ENCODE assay signal across 11 cellular contexts in the genomic region with DNA sequence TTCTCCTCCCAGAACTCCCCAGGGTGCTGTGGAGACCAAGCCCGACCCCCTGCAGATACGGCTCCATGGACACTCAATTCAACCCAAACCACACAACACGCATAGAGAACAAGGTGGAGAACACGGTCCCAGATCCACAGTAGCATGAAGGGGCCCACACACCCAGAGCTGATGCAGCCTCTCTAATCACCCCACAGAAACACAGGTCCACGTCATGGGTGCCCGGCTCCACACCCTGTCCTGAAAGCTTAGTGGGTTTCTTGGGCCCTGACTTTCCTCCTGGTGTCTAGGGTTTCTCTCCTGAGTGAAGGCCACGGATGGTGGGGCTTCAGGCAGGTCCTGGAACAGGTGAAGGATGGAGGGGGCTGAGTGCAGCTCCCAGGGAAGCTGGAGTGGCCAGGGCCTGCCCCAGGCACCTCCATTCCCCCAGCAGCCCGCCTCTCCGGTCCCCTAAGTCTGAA. TPM values are rescaled to one million over a fixed set of nuclear protein-coding genes. Genes with fewer than 3 reads are reported as not detected.
DNase-seq lines count a peak whose midpoint lies in the region; ATAC-seq and TF ChIP-seq lines count a peak whose summit lies in the region.
"Had no signal": no experiment of that assay in that cellular context is flagged by ENCODE, and none has a peak within 500 bp of the region (broad histone marks: within the 10 kb centered on the region; RNA-seq: fewer than 3 reads in every experiment).

No MANE protein-coding gene starts in this region.

- H3K4me1 Mint-ChIP-seq in activated T-cell treated with anti-CD3 and anti-CD28 coated beads, Interleukin-2, amount 50 U/mL, for 72 hours (ENCODE audit: low read depth), result peaks cover 49% of the 10 kb centered on the region
- peaks cover 13% of the 10 kb centered on the region for H3K4me1 Mint-ChIP-seq in T-helper 17 cell

- no peak for TF ChIP-seq RAD21 in liver (IDR thresholded peaks at IDR 0.05)

- peak overlapping the region; percentile 29 to 71 for H3K27ac ChIP-seq in liver (ENCODE audit: low read depth in 1 of 2, low read length in 2 of 2)
- peak overlapping the region; percentile 1 to 61 for H3K27ac ChIP-seq in tibial artery

- DNase-seq in activated T-cell treated with anti-CD3 and anti-CD28 coated beads, Interleukin-2, amount 50 U/mL, for 72 hours, result no peak
- no peak for DNase-seq in activated T-cell treated with anti-CD3 and anti-CD28 coated beads, Interleukin-2, amount 50 U/mL, for 48 hours
- no peak for DNase-seq in T-helper 17 cell
- DNase-seq in tibial artery, result peak in 1 of 2 donors; percentile 67
- DNase-seq in SIG-M5 (lab: John Stamatoyannopoulos, UW), result no peak
- no peak for DNase-seq in NCI-H524 treated with DMSO at 0.1 percent for 48 hours (lab: John Stamatoyannopoulos, UW)
- DNase-seq in hepatic stellate cell (ENCODE audit: low spot score), result no peak
- DNase-seq: activated CD4-positive, alpha-beta T cell treated with anti-CD3 and anti-CD28 coated beads, Interleukin-2, amount 50 U/mL, for 1 hour; mesendoderm; NCI-H446 treated with DMSO at 0.1 percent for 48 hours had no signal

- H3K36me3 ChIP-seq in liver (ENCODE audit: control insufficient read depth in 4 of 4, insufficient read depth in 3 of 4, low read depth in 1 of 4, low read length in 3 of 4) (peaks cover 0 to 1% (median 0%) of the 10 kb centered on the region in 4 donors), tibial artery (no peaks in the 10 kb centered on the region)

- intact Hi-C loops in tibial artery (cut with DNase I; ENCODE audit: low total_unique reads), result no loop called here

- no peaks in the 10 kb centered on the region for H3K9me3 ChIP-seq in T-helper 17 cell (ENCODE audit: control insufficient read depth, low read length, poor library complexity, severe bottlenecking)
- no peaks in the 10 kb centered on the region for H3K9me3 ChIP-seq in liver (ENCODE audit: control insufficient read depth in 4 of 4, low read length in 3 of 4)
- H3K9me3 ChIP-seq in tibial artery, result no peaks in the 10 kb centered on the region

- no peaks in the 10 kb centered on the region for H3K9me3 Mint-ChIP-seq in activated T-cell treated with anti-CD3 and anti-CD28 coated beads, Interleukin-2, amount 50 U/mL, for 72 hours

- no peaks in the 10 kb centered on the region for H3K27me3 Mint-ChIP-seq in activated T-cell treated with anti-CD3 and anti-CD28 coated beads, Interleukin-2, amount 50 U/mL, for 72 hours (ENCODE audit: low read depth)
- H3K27me3 Mint-ChIP-seq in T-helper 17 cell, result no peaks in the 10 kb centered on the region

- no peak for ATAC-seq in activated T-cell treated with anti-CD3 and anti-CD28 coated beads, Interleukin-2, amount 50 U/mL, for 72 hours (replicated peaks in 1 of 2)
- no peak for ATAC-seq in T-helper 17 cell

- H3K9ac ChIP-seq in liver (ENCODE audit: low read depth in 1 of 2, low read length in 2 of 2), result peak overlapping the region; percentile 4 to 91

- H3K27ac Mint-ChIP-seq in activated T-cell treated with anti-CD3 and anti-CD28 coated beads, Interleukin-2, amount 50 U/mL, for 72 hours, result peak overlapping the region; percentile 95
- peak overlapping the region; percentile 93 for H3K27ac Mint-ChIP-seq in T-helper 17 cell

- WGBS in liver, result 84% methylated on average over 9 of the region's 9 CpGs

- no peak for TF ChIP-seq CTCF in liver (IDR thresholded peaks at IDR 0.05; ENCODE audit: low read depth, low read length, missing input control)
- no peak for TF ChIP-seq CTCF in tibial artery (IDR thresholded peaks at IDR 0.05)

- H3K27me3 ChIP-seq in liver (ENCODE audit: control insufficient read depth in 4 of 4, insufficient read depth in 4 of 4, low read length in 3 of 4), result no peaks in the 10 kb centered on the region
- no peaks in the 10 kb centered on the region for H3K27me3 ChIP-seq in tibial artery

- H3K4me3 Mint-ChIP-seq in activated T-cell treated with anti-CD3 and anti-CD28 coated beads, Interleukin-2, amount 50 U/mL, for 72 hours, result peak overlapping the region; percentile 82 to 90
- peak overlapping the region; percentile 88 for H3K4me3 Mint-ChIP-seq in T-helper 17 cell

- peak overlapping the region in 1 of 3 donors; percentile 76 for H3K4me3 ChIP-seq in liver (ENCODE audit: low read depth in 1 of 3, low read length in 3 of 3)
- H3K4me3 ChIP-seq in tibial artery, result peak overlapping the region; percentile 27 to 34

- H3K4me1 ChIP-seq in liver (ENCODE audit: control insufficient read depth in 4 of 4, insufficient read depth in 4 of 4, low read length in 3 of 4) (peaks cover 16 to 41% (median 35%) of the 10 kb centered on the region in 4 donors), tibial artery (peaks cover 0 to 20% (median 9%) of the 10 kb centered on the region in 4 donors)

- no peaks in the 10 kb centered on the region for H3K36me3 Mint-ChIP-seq in activated T-cell treated with anti-CD3 and anti-CD28 coated beads, Interleukin-2, amount 50 U/mL, for 72 hours (ENCODE audit: insufficient read depth in 2 of 2)
- H3K36me3 Mint-ChIP-seq in T-helper 17 cell (ENCODE audit: low read depth), result no peaks in the 10 kb centered on the region

TF ChIP-seq in liver, 16 proteins besides CTCF, POLR2A, EP300 and RAD21:
- TF ChIP-seq RXRA (IDR thresholded peaks at IDR 0.05) (no peak), HNF4A (conservative IDR thresholded peaks at IDR 0.05) (no peak), YY1 (IDR thresholded peaks at IDR 0.05) (no peak), HNF4G (IDR thresholded peaks at IDR 0.05) (no peak), TAF1 (conservative IDR thresholded peaks at IDR 0.05) (no peak), SP1 (IDR thresholded peaks at IDR 0.05) (no peak), FOXA2 (IDR thresholded peaks at IDR 0.05) (no peak), EGR1 (IDR thresholded peaks at IDR 0.05; ENCODE audit: low read depth in 2 of 2) (no peak), JUND (IDR thresholded peaks at IDR 0.05) (no peak)
- TF ChIP-seq, protein P1, sequence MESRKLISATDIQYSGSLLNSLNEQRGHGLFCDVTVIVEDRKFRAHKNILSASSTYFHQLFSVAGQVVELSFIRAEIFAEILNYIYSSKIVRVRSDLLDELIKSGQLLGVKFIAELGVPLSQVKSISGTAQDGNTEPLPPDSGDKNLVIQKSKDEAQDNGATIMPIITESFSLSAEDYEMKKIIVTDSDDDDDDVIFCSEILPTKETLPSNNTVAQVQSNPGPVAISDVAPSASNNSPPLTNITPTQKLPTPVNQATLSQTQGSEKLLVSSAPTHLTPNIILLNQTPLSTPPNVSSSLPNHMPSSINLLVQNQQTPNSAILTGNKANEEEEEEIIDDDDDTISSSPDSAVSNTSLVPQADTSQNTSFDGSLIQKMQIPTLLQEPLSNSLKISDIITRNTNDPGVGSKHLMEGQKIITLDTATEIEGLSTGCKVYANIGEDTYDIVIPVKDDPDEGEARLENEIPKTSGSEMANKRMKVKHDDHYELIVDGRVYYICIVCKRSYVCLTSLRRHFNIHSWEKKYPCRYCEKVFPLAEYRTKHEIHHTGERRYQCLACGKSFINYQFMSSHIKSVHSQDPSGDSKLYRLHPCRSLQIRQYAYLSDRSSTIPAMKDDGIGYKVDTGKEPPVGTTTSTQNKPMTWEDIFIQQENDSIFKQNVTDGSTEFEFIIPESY (IDR thresholded peaks at IDR 0.05), result no peak
- TF ChIP-seq, protein P2, sequence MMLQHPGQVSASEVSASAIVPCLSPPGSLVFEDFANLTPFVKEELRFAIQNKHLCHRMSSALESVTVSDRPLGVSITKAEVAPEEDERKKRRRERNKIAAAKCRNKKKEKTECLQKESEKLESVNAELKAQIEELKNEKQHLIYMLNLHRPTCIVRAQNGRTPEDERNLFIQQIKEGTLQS (IDR thresholded peaks at IDR 0.05), result no peak
- TF ChIP-seq, protein P3, sequence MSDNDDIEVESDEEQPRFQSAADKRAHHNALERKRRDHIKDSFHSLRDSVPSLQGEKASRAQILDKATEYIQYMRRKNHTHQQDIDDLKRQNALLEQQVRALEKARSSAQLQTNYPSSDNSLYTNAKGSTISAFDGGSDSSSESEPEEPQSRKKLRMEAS (IDR thresholded peaks at IDR 0.05), result no peak
TF ChIP-seq in liver: peak in this region for 0.

RNA-seq across cellular contexts. Expression of a gene that starts 1.5 kb away (rescaled TPM):
- 1 to 10 TPM; 1.9 to 2.8 TPM for total RNA-seq in activated T-cell treated with anti-CD3 and anti-CD28 coated beads, Interleukin-2, amount 50 U/mL, for 72 hours
- total RNA-seq in T-helper 17 cell (not detected), liver (10 to 100 TPM in 1 of 2 donors, 1 to 10 TPM in 1; 10.0 to 17.5 TPM)
- 10 to 100 TPM; 17.3 to 18.0 TPM for polyA plus RNA-seq in liver

RNA-seq across cellular contexts. Expression of a gene that starts 5.1 kb away (rescaled TPM):
- total RNA-seq in activated T-cell treated with anti-CD3 and anti-CD28 coated beads, Interleukin-2, amount 50 U/mL, for 72 hours, result 10 to 100 TPM; 19.7 to 27.3 TPM
- 1 to 10 TPM; 2.2 to 3.1 TPM for total RNA-seq in T-helper 17 cell
- 1 to 10 TPM; 1.8 TPM for total RNA-seq in liver
- 10 to 100 TPM in 1 of 2 donors, 1 to 10 TPM in 1; 1.8 to 23.7 TPM for polyA plus RNA-seq in liver

RNA-seq across cellular contexts. Expression of a gene that starts 10.3 kb away (rescaled TPM):
- total RNA-seq in activated T-cell treated with anti-CD3 and anti-CD28 coated beads, Interleukin-2, amount 50 U/mL, for 72 hours, result 1 to 10 TPM; 3.1 to 4.6 TPM
- total RNA-seq in T-helper 17 cell (under 1 TPM; 0.57 to 0.72 TPM), liver (under 1 TPM; 0.28 to 0.67 TPM)
- polyA plus RNA-seq in liver, result under 1 TPM; 0.04 to 0.39 TPM

RNA-seq across cellular contexts. Expression of a gene that starts 19.3 kb away (rescaled TPM):
- total RNA-seq in activated T-cell treated with anti-CD3 and anti-CD28 coated beads, Interleukin-2, amount 50 U/mL, for 72 hours, result 1 to 10 TPM; 3.3 to 3.5 TPM
- total RNA-seq in T-helper 17 cell (1 to 10 TPM; 3.8 to 4.1 TPM), liver (1 to 10 TPM; 1.8 to 2.4 TPM)
- polyA plus RNA-seq in liver, result 1 to 10 TPM; 2.7 TPM

RNA-seq across cellular contexts. Expression of a gene that starts 43.0 kb away (rescaled TPM):
- total RNA-seq in activated T-cell treated with anti-CD3 and anti-CD28 coated beads, Interleukin-2, amount 50 U/mL, for 72 hours, result 100 to 1,000 TPM; 141 to 144 TPM
- total RNA-seq in T-helper 17 cell, result 100 to 1,000 TPM; 106 to 123 TPM
- 10 to 100 TPM; 41.5 to 42.2 TPM for total RNA-seq in liver
- 10 to 100 TPM; 47.9 to 63.2 TPM for polyA plus RNA-seq in liver

Comparison
In these comparisons a context has a peak if more than half of its experiments do, and no peak if none do; other contexts are left out.
1. RNA of a gene that starts 5.1 kb away (total RNA-seq): 19.7 to 27.3 TPM in activated T-cell treated with anti-CD3 and anti-CD28 coated beads, Interleukin-2, amount 50 U/mL, for 72 hours; 2.2 to 3.1 TPM in T-helper 17 cell and 1.8 TPM in liver; every median in the first group is over 4 times any median in the second.